ENCODE assay signal across 1 cellular context in the genomic region with DNA sequence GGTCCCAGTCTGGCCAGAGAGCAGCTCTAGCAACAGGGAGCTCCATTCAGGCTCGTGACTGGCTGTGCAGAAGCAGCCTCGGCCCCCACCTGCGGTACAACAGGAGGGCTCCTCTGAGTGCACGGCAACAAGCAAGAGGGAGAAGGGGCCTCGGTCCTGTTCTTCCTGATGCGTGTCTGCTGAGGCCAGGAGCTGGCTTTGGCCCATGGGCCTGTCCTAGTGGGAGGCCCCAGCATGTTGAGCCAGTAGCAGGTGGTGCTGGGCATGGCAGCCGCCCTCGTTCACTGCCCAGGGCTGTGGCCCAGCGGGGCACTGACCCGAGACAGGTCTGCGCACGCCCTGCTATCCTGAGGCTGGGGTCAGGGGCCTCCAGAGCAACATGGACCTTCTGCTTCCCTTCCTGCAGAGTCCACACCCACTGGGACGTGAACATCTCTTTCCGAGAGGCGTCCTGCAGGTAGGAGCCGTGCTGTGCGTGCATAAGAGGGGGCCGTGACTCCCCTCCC.
TF ChIP-seq lines count a peak whose summit lies in the region.

No MANE protein-coding gene starts in this region.

TF ChIP-seq in HEK293, 187 proteins besides CTCF, POLR2A, EP300 and RAD21 (continued from another document):
- TF ChIP-seq, protein P1, sequence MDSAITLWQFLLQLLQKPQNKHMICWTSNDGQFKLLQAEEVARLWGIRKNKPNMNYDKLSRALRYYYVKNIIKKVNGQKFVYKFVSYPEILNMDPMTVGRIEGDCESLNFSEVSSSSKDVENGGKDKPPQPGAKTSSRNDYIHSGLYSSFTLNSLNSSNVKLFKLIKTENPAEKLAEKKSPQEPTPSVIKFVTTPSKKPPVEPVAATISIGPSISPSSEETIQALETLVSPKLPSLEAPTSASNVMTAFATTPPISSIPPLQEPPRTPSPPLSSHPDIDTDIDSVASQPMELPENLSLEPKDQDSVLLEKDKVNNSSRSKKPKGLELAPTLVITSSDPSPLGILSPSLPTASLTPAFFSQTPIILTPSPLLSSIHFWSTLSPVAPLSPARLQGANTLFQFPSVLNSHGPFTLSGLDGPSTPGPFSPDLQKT (IDR thresholded peaks at IDR 0.05; ENCODE audit: borderline replicate concordance, low read depth, low read length): no peak
- TF ChIP-seq ZNF214 (tag by site-specific recombination; IDR thresholded peaks at IDR 0.05; ENCODE audit: borderline replicate concordance) (no peak), ZNF169 (tag by site-specific recombination; IDR thresholded peaks at IDR 0.05) (no peak), TCF7L2 (IDR thresholded peaks at IDR 0.05; ENCODE audit: borderline replicate concordance, low read depth, low read length) (no peak), ZNF391 (tag by site-specific recombination; IDR thresholded peaks at IDR 0.05; ENCODE audit: borderline replicate concordance, low read depth) (no peak), KLF10 (tag by site-specific recombination; IDR thresholded peaks at IDR 0.05) (no peak), ZIC2 (tag by site-specific recombination; IDR thresholded peaks at IDR 0.05) (peak; percentile 99), ZNF777 (tag by site-specific recombination; IDR thresholded peaks at IDR 0.05; ENCODE audit: borderline replicate concordance) (no peak), ZNF654 (tag by site-specific recombination; IDR thresholded peaks at IDR 0.05; ENCODE audit: low read depth) (no peak), ZNF341 (tag by site-specific recombination; IDR thresholded peaks at IDR 0.05; ENCODE audit: low read depth) (peak; percentile 55; the same call in 1 of the 2 replicates), ZNF426 (tag by site-specific recombination; IDR thresholded peaks at IDR 0.05) (no peak), ZBTB44 (tag by site-specific recombination; IDR thresholded peaks at IDR 0.05) (no peak), SCRT1 (tag by site-specific recombination; IDR thresholded peaks at IDR 0.05; ENCODE audit: borderline replicate concordance) (peak; percentile 86; the same call in 1 of the 2 replicates)
- TF ChIP-seq, protein P2, sequence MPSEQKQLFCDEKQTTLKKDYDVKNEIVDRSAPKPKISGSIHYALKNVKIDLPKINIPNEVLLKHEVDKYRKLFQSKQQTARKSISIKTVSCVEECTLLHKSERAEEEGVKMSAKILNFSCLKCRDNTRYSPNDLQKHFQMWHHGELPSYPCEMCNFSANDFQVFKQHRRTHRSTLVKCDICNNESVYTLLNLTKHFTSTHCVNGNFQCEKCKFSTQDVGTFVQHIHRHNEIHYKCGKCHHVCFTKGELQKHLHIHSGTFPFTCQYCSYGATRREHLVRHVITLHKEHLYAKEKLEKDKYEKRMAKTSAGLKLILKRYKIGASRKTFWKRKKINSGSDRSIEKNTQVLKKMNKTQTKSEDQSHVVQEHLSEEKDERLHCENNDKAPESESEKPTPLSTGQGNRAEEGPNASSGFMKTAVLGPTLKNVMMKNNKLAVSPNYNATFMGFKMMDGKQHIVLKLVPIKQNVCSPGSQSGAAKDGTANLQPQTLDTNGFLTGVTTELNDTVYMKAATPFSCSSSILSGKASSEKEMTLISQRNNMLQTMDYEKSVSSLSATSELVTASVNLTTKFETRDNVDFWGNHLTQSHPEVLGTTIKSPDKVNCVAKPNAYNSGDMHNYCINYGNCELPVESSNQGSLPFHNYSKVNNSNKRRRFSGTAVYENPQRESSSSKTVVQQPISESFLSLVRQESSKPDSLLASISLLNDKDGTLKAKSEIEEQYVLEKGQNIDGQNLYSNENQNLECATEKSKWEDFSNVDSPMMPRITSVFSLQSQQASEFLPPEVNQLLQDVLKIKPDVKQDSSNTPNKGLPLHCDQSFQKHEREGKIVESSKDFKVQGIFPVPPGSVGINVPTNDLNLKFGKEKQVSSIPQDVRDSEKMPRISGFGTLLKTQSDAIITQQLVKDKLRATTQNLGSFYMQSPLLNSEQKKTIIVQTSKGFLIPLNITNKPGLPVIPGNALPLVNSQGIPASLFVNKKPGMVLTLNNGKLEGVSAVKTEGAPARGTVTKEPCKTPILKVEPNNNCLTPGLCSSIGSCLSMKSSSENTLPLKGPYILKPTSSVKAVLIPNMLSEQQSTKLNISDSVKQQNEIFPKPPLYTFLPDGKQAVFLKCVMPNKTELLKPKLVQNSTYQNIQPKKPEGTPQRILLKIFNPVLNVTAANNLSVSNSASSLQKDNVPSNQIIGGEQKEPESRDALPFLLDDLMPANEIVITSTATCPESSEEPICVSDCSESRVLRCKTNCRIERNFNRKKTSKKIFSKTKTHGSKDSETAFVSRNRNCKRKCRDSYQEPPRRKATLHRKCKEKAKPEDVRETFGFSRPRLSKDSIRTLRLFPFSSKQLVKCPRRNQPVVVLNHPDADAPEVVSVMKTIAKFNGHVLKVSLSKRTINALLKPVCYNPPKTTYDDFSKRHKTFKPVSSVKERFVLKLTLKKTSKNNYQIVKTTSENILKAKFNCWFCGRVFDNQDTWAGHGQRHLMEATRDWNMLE (tag by site-specific recombination; conservative IDR thresholded peaks at IDR 0.05; ENCODE audit: low read depth): no peak
- TF ChIP-seq, protein P3, sequence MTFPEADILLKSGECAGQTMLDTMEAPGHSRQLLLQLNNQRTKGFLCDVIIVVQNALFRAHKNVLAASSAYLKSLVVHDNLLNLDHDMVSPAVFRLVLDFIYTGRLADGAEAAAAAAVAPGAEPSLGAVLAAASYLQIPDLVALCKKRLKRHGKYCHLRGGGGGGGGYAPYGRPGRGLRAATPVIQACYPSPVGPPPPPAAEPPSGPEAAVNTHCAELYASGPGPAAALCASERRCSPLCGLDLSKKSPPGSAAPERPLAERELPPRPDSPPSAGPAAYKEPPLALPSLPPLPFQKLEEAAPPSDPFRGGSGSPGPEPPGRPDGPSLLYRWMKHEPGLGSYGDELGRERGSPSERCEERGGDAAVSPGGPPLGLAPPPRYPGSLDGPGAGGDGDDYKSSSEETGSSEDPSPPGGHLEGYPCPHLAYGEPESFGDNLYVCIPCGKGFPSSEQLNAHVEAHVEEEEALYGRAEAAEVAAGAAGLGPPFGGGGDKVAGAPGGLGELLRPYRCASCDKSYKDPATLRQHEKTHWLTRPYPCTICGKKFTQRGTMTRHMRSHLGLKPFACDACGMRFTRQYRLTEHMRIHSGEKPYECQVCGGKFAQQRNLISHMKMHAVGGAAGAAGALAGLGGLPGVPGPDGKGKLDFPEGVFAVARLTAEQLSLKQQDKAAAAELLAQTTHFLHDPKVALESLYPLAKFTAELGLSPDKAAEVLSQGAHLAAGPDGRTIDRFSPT (tag by site-specific recombination; IDR thresholded peaks at IDR 0.05): 0 out of 2 replicates have a peak, but pooled peaks have one; percentile 48
